ENCODE assay signal across 8 cellular contexts in genomic region chr15:55742927-55743614, GRCh38. TPM values are rescaled to one million over a fixed set of nuclear protein-coding genes. Genes with fewer than 3 reads are reported as not detected.
DNase-seq lines count a peak whose midpoint lies in the region; ATAC-seq and TF ChIP-seq lines count a peak whose summit lies in the region.

PRTG (minus strand) TSS chr15:55743152; CDS start chr15:55742931, 221 bp downstream.

- no peaks in the 10 kb centered on the region for H3K4me1 Mint-ChIP-seq in stimulated activated naive CD8-positive, alpha-beta T cell treated with anti-CD3 and anti-CD28 coated beads, Interleukin-15, Interleukin-2, amounts not matched to agents 100 ng/mL and 50 ng/mL, for 24 hours (ENCODE audit: low read depth)

- H3K4me2 ChIP-seq in PC-3 (ENCODE audit: low read length): peak within 1 kb of the TSS; percentile 85

- intact Hi-C loops in PC-3 (cut with micrococcal nuclease): no loop called here

- H3F3A ChIP-seq in PC-3 (ENCODE audit: low read length, unreplicated experiment): no peaks in the 10 kb centered on the region

- H3K4me3 ChIP-seq in GM12864 (ENCODE audit: low read depth, low read length): peak within 1 kb of the TSS; percentile 56
- peak within 1 kb of the TSS; percentile 81 for H3K4me3 ChIP-seq in PC-3 (ENCODE audit: low read length)
- H3K4me3 ChIP-seq in coronary artery: peak within 1 kb of the TSS; percentile 93

- H3K27me3 ChIP-seq in PC-3 (ENCODE audit: low read length): peaks cover 49% of the 10 kb centered on the region

- POLR2A ChIA-PET in PC-3 (lab: Charles Lee; ENCODE audit: unreplicated experiment): no interaction called here

- no peaks in the 10 kb centered on the region for H3K79me2 ChIP-seq in PC-3 (ENCODE audit: low read length)

- CTCF ChIA-PET in PC-3 (lab: Charles Lee): no interaction called here

- H3K4me3 Mint-ChIP-seq in stimulated activated naive CD8-positive, alpha-beta T cell treated with anti-CD3 and anti-CD28 coated beads, Interleukin-15, Interleukin-2, amounts not matched to agents 100 ng/mL and 50 ng/mL, for 24 hours: peak within 1 kb of the TSS; percentile 50

- H2AFZ ChIP-seq in PC-3 (ENCODE audit: low read length): peak within 1 kb of the TSS; percentile 83

- H3K27ac ChIP-seq in PC-3 (ENCODE audit: low read length) (no peak within 1 kb of the TSS), coronary artery (peak within 1 kb of the TSS in 1 of 2 donors; percentile 66)

- H3K9ac ChIP-seq in PC-3 (ENCODE audit: low read length): peak within 1 kb of the TSS; percentile 56

- no peaks in the 10 kb centered on the region for H4K20me1 ChIP-seq in PC-3 (ENCODE audit: low read length)

- 0 out of 2 replicates have a peak, but pooled peaks cover 6% of the 10 kb centered on the region for H3K4me1 ChIP-seq in PC-3 (ENCODE audit: insufficient read depth, low read length)

- no peaks in the 10 kb centered on the region for H3K36me3 ChIP-seq in PC-3 (ENCODE audit: low read depth, low read length)

- H3K9me3 Mint-ChIP-seq in stimulated activated naive CD8-positive, alpha-beta T cell treated with anti-CD3 and anti-CD28 coated beads, Interleukin-15, Interleukin-2, amounts not matched to agents 100 ng/mL and 50 ng/mL, for 24 hours: no peaks in the 10 kb centered on the region

- H3K27me3 Mint-ChIP-seq in stimulated activated naive CD8-positive, alpha-beta T cell treated with anti-CD3 and anti-CD28 coated beads, Interleukin-15, Interleukin-2, amounts not matched to agents 100 ng/mL and 50 ng/mL, for 24 hours: peaks cover 23% of the 10 kb centered on the region

- H3K9me3 ChIP-seq in PC-3 (ENCODE audit: low read length): no peaks in the 10 kb centered on the region

- H3K27ac Mint-ChIP-seq in stimulated activated naive CD8-positive, alpha-beta T cell treated with anti-CD3 and anti-CD28 coated beads, Interleukin-15, Interleukin-2, amounts not matched to agents 100 ng/mL and 50 ng/mL, for 24 hours: no peak within 1 kb of the TSS

- H3K9me2 ChIP-seq in PC-3 (replicated peaks; ENCODE audit: low read length): no peaks in the 10 kb centered on the region

- TF ChIP-seq CTCF in GM12864 (IDR thresholded peaks at IDR 0.05; ENCODE audit: low read depth, low read length, missing control alignments): no peak
- no peak for TF ChIP-seq CTCF in PC-3 (conservative IDR thresholded peaks at IDR 0.05; ENCODE audit: low read depth, low read length)
- no peak for TF ChIP-seq CTCF in coronary artery (IDR thresholded peaks at IDR 0.05)

- H3K36me3 Mint-ChIP-seq in stimulated activated naive CD8-positive, alpha-beta T cell treated with anti-CD3 and anti-CD28 coated beads, Interleukin-15, Interleukin-2, amounts not matched to agents 100 ng/mL and 50 ng/mL, for 24 hours (ENCODE audit: low read depth): no peaks in the 10 kb centered on the region

- DNase-seq in 8988T: peak; percentile 58
- DNase-seq in GM12864 (ENCODE audit: low read depth): no peak
- DNase-seq in PC-3: peak; percentile 24
- peak; percentile 73 for DNase-seq in coronary artery (ENCODE audit: low spot score)
- DNase-seq in left lobe of liver (ENCODE audit: low spot score): peak; percentile 46

- ATAC-seq in PC-3 (peak; percentile 79), left lobe of liver (peak; percentile 86), GM19397 (IDR thresholded peaks at IDR 0.05; ENCODE audit: unreplicated experiment) (no peak), HG03039 (IDR thresholded peaks at IDR 0.05; ENCODE audit: unreplicated experiment) (no peak)

- BruUV-seq in PC-3 (replicated peaks; lab: Mats Ljungman, UMichigan): no TSS peak

RNA-seq across cellular contexts. Expression of gene PRTG, which starts in this region (rescaled TPM):
- total RNA-seq in PC-3 (2014; rRNA removed) (1.4 and 5.2 TPM in 2 replicates), left lobe of liver (0.23 TPM)

Comparison
In these comparisons a context has a peak if more than half of its experiments do, and no peak if none do; other contexts are left out.
1. Peak in DNase-seq and ATAC-seq in left lobe of liver; RNA of the gene not detected or under 1 TPM.